In the genomic region with DNA sequence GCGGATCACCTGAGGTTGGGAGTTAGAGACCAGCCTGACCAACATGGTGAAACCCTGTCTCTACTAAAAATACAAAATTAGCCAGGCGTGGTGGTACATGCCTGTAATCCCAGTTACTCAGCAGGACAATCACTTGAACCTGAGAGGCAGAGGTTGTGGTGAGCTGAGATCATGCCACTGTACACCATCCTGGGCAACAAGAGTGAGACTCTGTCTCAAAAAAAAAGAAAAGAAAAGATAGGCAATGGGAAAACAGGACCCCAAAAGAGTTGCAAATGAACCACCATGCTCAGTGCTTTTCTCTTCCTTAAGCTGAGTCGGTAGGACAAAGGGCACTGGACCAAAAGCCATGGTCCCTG, we compare ENCODE assay signal across 4 cellular contexts. TPM values are rescaled to one million over a fixed set of nuclear protein-coding genes. Genes with fewer than 3 reads are reported as not detected.
"Had no signal": no experiment of that assay in that cellular context is flagged by ENCODE, and none has a peak within 500 bp of the region (broad histone marks: within the 10 kb centered on the region; RNA-seq: fewer than 3 reads in every experiment).

No MANE protein-coding gene starts in this region.

RNA-seq across cellular contexts. Expression of a gene that starts 50.1 kb away (rescaled TPM):
- total RNA-seq: activated CD4-positive, alpha-beta T cell treated with anti-CD3 and anti-CD28 coated beads, Interleukin-2, amount 10 ng/mL, durations not matched to agents 7 days and 5 days; dermis blood vessel endothelial cell; naive thymus-derived CD4-positive, alpha-beta T cell; tibial nerve had no signal
- polyA plus RNA-seq: naive thymus-derived CD4-positive, alpha-beta T cell had no signal
